1 cellular context compared by ENCODE assay signal in the genomic region with DNA sequence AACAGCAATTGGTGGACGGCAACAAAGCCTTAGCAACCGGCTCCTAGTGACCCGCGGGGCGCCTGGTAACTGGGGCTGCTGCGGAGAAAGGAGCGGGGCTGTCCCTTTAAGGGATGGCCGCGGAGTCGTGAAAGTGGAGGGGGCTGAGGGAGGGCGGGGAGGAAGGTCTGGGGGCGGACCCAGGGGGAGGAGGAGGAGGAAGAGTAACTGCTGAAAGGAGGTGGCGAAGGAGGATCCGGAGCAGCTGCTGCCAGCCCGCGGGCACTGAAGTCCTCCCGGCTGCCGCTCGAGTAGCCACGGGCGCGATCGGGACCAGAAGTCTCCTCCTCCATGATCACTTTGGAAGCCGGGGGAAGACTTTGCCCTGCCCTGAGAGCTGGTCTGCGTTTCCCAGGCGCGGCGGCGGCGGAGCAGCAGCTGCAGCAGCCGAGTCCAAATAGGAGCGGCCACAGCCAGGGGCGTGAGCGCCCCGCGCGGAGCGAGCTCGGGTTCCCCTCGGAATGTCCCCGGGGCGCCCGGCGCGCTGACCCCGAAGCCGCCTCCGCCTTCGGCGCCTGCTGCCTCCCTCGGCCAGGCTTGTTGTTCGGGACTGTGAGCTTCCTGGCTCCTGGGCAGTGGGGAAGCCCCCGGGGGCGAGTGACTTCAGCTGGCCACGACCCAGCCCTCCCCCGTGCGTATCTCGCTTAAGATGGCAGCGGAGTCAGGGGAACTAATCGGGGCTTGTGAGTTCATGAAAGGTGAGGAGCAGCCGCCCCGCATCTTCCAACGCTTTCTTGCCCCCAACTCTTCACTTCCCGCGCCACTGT.
TF ChIP-seq lines count a peak whose summit lies in the region.

A gene with protein sequence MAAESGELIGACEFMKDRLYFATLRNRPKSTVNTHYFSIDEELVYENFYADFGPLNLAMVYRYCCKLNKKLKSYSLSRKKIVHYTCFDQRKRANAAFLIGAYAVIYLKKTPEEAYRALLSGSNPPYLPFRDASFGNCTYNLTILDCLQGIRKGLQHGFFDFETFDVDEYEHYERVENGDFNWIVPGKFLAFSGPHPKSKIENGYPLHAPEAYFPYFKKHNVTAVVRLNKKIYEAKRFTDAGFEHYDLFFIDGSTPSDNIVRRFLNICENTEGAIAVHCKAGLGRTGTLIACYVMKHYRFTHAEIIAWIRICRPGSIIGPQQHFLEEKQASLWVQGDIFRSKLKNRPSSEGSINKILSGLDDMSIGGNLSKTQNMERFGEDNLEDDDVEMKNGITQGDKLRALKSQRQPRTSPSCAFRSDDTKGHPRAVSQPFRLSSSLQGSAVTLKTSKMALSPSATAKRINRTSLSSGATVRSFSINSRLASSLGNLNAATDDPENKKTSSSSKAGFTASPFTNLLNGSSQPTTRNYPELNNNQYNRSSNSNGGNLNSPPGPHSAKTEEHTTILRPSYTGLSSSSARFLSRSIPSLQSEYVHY (plus strand): TSS at position 240 of the 806 bp plus-strand sequence. CDS start 449 bp downstream, at position 689.

TF ChIP-seq in H1, 55 proteins besides CTCF, POLR2A, EP300 and RAD21 (continued from another document):
- TF ChIP-seq CEBPB (IDR thresholded peaks at IDR 0.05; ENCODE audit: low read depth, low read length) (no peak), CREB1 (IDR thresholded peaks at IDR 0.05) (no peak), GABPA (IDR thresholded peaks at IDR 0.05; ENCODE audit: borderline replicate concordance, insufficient read depth, low read length) (peak; percentile 36; the same call in 1 of the 2 replicates), SIRT6 (IDR thresholded peaks at IDR 0.05; ENCODE audit: low read length) (no peak), CBX5 (IDR thresholded peaks at IDR 0.05; ENCODE audit: low read depth, low read length) (no peak), BCL11A (IDR thresholded peaks at IDR 0.05; ENCODE audit: low read depth in 2 of 2, low read length in 2 of 2) (no peak), HDAC2 (IDR thresholded peaks at IDR 0.05; ENCODE audit: borderline replicate concordance in 1 of 2, low read depth in 2 of 2, low read length in 2 of 2) (peak in 1 of 2 experiments; percentile 89; a peak in 2 of 4 replicates)
TF ChIP-seq in H1: peak in this region for 18.
